20 cellular contexts compared by ENCODE assay signal in genomic region chr22:35472488-35472887, GRCh38.
"Had no signal": no experiment of that assay in that cellular context is flagged by ENCODE, and none has a peak within 500 bp of the region (broad histone marks: within the 10 kb centered on the region; RNA-seq: fewer than 3 reads in every experiment).

No MANE protein-coding gene starts in this region.

- H3K4me1 ChIP-seq: foreskin keratinocyte had no signal

- H3K79me2 ChIP-seq: hepatocyte had no signal

- ATAC-seq: effector memory CD8-positive, alpha-beta T cell; foreskin keratinocyte; left cardiac atrium; naive thymus-derived CD4-positive, alpha-beta T cell; right cardiac atrium; stimulated activated memory B cell treated with anti-CD40 and anti-IgM and Interleukin-4, amounts not matched to agents 10 μg/mL and 1 μg/mL and 100 μg/mL, for 72 hours had no signal

- H3K36me3 ChIP-seq: neutrophil, ovary, tibial artery, upper lobe of left lung, vagina had no signal

- DNase-seq: effector memory CD8-positive, alpha-beta T cell; head of caudate nucleus; kidney; left cardiac atrium; left ventricle myocardium superior; mesendoderm; naive thymus-derived CD4-positive, alpha-beta T cell; nephron progenitor cell; ovary; right cardiac atrium; stimulated activated CD4-positive, alpha-beta T cell treated with anti-CD3 and anti-CD28 coated beads, Interleukin-4, amount 100 ng/mL, for 1 hour; stimulated activated CD8-positive, alpha-beta memory T cell treated with anti-CD3 and anti-CD28 coated beads, Interleukin-4, amount 100 ng/mL, for 48 hours; tibial artery; upper lobe of left lung had no signal

- H3K4me3 ChIP-seq: hepatocyte, lung, ovary, tibial artery, upper lobe of left lung, vagina had no signal

- H3K4me2 ChIP-seq: hepatocyte had no signal

- H3K27me3 ChIP-seq: foreskin keratinocyte, hepatocyte, ovary, upper lobe of left lung, vagina had no signal

- H3K27ac ChIP-seq: foreskin keratinocyte, hepatocyte, neutrophil, ovary, tibial artery, upper lobe of left lung, vagina had no signal

- H2AFZ ChIP-seq: hepatocyte had no signal

- H3K9me3 ChIP-seq: neutrophil, ovary, tibial artery, upper lobe of left lung, vagina had no signal
